Comparison of ENCODE assay signal across 22 cellular contexts in genomic region chr1:24386931-24387330, GRCh38.
"Had no signal": no experiment of that assay in that cellular context is flagged by ENCODE, and none has a peak within 500 bp of the region (broad histone marks: within the 10 kb centered on the region; RNA-seq: fewer than 3 reads in every experiment).

No MANE protein-coding gene starts in this region.

- H3K4me3 Mint-ChIP-seq: activated CD4-positive, alpha-beta memory T cell treated with anti-CD3 and anti-CD28 coated beads for 36 hours; activated CD4-positive, alpha-beta T cell treated with anti-CD3 and anti-CD28 coated beads, Interleukin-2, amount 10 ng/mL, durations not matched to agents 7 days and 5 days; activated naive CD8-positive, alpha-beta T cell treated with anti-CD3 and anti-CD28 coated beads, Interleukin-2, amount 10 ng/mL, durations not matched to agents 7 days and 5 days; activated T-cell treated with anti-CD3 and anti-CD28 coated beads, Interleukin-2, amount 50 U/mL, for 72 hours had no signal

- H3K4me3 ChIP-seq: adrenal gland, K562, Peyer's patch, SJSA1 had no signal

- H3K27me3 Mint-ChIP-seq: activated CD4-positive, alpha-beta memory T cell treated with anti-CD3 and anti-CD28 coated beads for 36 hours; activated CD4-positive, alpha-beta T cell treated with anti-CD3 and anti-CD28 coated beads, Interleukin-2, amount 10 ng/mL, durations not matched to agents 7 days and 5 days; activated naive CD8-positive, alpha-beta T cell treated with anti-CD3 and anti-CD28 coated beads, Interleukin-2, amount 10 ng/mL, durations not matched to agents 7 days and 5 days had no signal

- H3K36me3 ChIP-seq: Peyer's patch had no signal

- H3K9me3 ChIP-seq: adrenal gland, Peyer's patch, SJSA1 had no signal

- H3K9me3 Mint-ChIP-seq: activated CD4-positive, alpha-beta memory T cell treated with anti-CD3 and anti-CD28 coated beads for 36 hours; activated CD4-positive, alpha-beta T cell treated with anti-CD3 and anti-CD28 coated beads, Interleukin-2, amount 10 ng/mL, durations not matched to agents 7 days and 5 days; activated naive CD8-positive, alpha-beta T cell treated with anti-CD3 and anti-CD28 coated beads, Interleukin-2, amount 10 ng/mL, durations not matched to agents 7 days and 5 days; activated T-cell treated with anti-CD3 and anti-CD28 coated beads, Interleukin-2, amount 50 U/mL, for 72 hours; activated T-helper 2 cell treated with anti-CD3 and anti-CD28 coated beads, Interferon-gamma antibody, Interleukin-2, Interleukin-4, amounts not matched to agents 10 μg/mL and 5 μg/mL and 100 μg/mL, durations not matched to agents 14 hours and 24 hours and 36 hours had no signal

- DNase-seq: activated CD4-positive, alpha-beta memory T cell treated with anti-CD3 and anti-CD28 coated beads for 36 hours; activated CD4-positive, alpha-beta T cell treated with anti-CD3 and anti-CD28 coated beads, Interleukin-2, amount 10 ng/mL, durations not matched to agents 7 days and 5 days; activated CD4-positive, CD25-positive, alpha-beta regulatory T cell treated with anti-CD3 and anti-CD28 coated beads, Interleukin-2, amount 50 U/mL, for 72 hours; activated CD8-positive, alpha-beta memory T cell treated with anti-CD3 and anti-CD28 coated beads, Interleukin-2, amount 50 U/mL, for 4 hours; activated naive CD4-positive, alpha-beta T cell treated with anti-CD3 and anti-CD28 coated beads, Interleukin-2, amount 50 U/mL, for 16 hours; activated naive CD8-positive, alpha-beta T cell treated with anti-CD3 and anti-CD28 coated beads, Interleukin-2, amount 10 ng/mL, durations not matched to agents 7 days and 5 days; activated T-cell treated with anti-CD3 and anti-CD28 coated beads, Interleukin-2, amount 50 U/mL, for 72 hours; adrenal gland; NCI-H1048; NCI-H146; NCI-H187 treated with DMSO at 0.1 percent for 48 hours; NCI-H2081 treated with DMSO at 0.1 percent for 48 hours; NCI-H226; NCI-H526 treated with DMSO at 0.1 percent for 48 hours; NK-92 treated with Interleukin-12 subunit alpha and Interleukin-12 subunit beta, amount 100 ng/mL, for 24 hours; Peyer's patch; SHP77; SW 1271 had no signal

- H3K27ac ChIP-seq: adrenal gland, Peyer's patch, SJSA1 had no signal

- H3K27me3 ChIP-seq: adrenal gland, Peyer's patch, SJSA1 had no signal

- ATAC-seq: activated T-cell treated with anti-CD3 and anti-CD28 coated beads, Interleukin-2, amount 50 U/mL, for 72 hours; K562; SK-N-SH treated with all-trans-retinoic acid at 6 μM for 48 hours had no signal

- H3K27ac Mint-ChIP-seq: activated CD4-positive, alpha-beta memory T cell treated with anti-CD3 and anti-CD28 coated beads for 36 hours; activated naive CD8-positive, alpha-beta T cell treated with anti-CD3 and anti-CD28 coated beads, Interleukin-2, amount 10 ng/mL, durations not matched to agents 7 days and 5 days; activated T-cell treated with anti-CD3 and anti-CD28 coated beads, Interleukin-2, amount 50 U/mL, for 72 hours; activated T-helper 2 cell treated with anti-CD3 and anti-CD28 coated beads, Interferon-gamma antibody, Interleukin-2, Interleukin-4, amounts not matched to agents 10 μg/mL and 5 μg/mL and 100 μg/mL, durations not matched to agents 14 hours and 24 hours and 36 hours had no signal
